Comparison of ENCODE assay signal across 3 cellular contexts in the genomic region with DNA sequence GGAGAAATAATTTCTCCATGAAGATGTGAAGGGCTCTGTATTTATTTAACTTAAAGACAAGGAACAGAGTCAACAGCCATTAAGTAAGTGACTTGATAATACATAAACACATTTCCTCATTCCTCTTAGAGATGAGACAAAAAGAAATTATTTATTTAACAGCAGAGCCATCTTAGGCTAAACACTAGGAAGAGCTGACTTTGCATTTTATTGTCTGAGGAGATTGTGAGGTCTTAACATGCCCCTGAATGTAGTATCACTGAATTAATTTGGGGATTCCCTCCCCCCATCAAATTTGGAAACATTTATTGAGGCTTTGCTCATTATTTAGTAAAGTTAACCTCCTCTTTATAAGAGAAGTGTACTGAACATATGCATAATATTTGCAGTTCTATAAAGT.
TF ChIP-seq lines count a peak whose summit lies in the region.

No MANE protein-coding gene starts in this region.

TF ChIP-seq in A549, 52 proteins besides CTCF, POLR2A, EP300 and RAD21:
- TF ChIP-seq MAFK (IDR thresholded peaks at IDR 0.05; ENCODE audit: partially characterized antibody) (peak; percentile 83), NR3C1 (IDR thresholded peaks at IDR 0.05) (no peak), RARB (CRISPR knock-in tag; IDR thresholded peaks at IDR 0.05) (no peak)

TF ChIP-seq in IMR-90, 13 proteins besides CTCF, POLR2A, EP300 and RAD21:
- TF ChIP-seq, protein P1, sequence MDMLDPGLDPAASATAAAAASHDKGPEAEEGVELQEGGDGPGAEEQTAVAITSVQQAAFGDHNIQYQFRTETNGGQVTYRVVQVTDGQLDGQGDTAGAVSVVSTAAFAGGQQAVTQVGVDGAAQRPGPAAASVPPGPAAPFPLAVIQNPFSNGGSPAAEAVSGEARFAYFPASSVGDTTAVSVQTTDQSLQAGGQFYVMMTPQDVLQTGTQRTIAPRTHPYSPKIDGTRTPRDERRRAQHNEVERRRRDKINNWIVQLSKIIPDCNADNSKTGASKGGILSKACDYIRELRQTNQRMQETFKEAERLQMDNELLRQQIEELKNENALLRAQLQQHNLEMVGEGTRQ (IDR thresholded peaks at IDR 0.05; ENCODE audit: low read depth, low read length) = no peak
- TF ChIP-seq CHD1 (IDR thresholded peaks at IDR 0.05; ENCODE audit: low read depth, low read length) = no peak
- TF ChIP-seq NFE2L2 (IDR thresholded peaks at IDR 0.05; ENCODE audit: low read depth, low read length) = no peak
- no peak for TF ChIP-seq MXI1 (IDR thresholded peaks at IDR 0.05; ENCODE audit: borderline replicate concordance, low read depth, low read length)
- TF ChIP-seq MAFK (IDR thresholded peaks at IDR 0.05; ENCODE audit: low read depth, low read length) = peak; percentile 93
- no peak for TF ChIP-seq RCOR1 (IDR thresholded peaks at IDR 0.05; ENCODE audit: insufficient replicate concordance, low read length)
- no peak for TF ChIP-seq CEBPB (IDR thresholded peaks at IDR 0.05; ENCODE audit: low read depth, low read length)
TF ChIP-seq in IMR-90: peak in this region for 1.

TF ChIP-seq in H1, 55 proteins besides CTCF, POLR2A, EP300 and RAD21:
- TF ChIP-seq MAFK (IDR thresholded peaks at IDR 0.05; ENCODE audit: low read depth, low read length) (peak; percentile 61), NANOG (IDR thresholded peaks at IDR 0.05; ENCODE audit: insufficient read depth, low read depth, low read length, poor library complexity, severe bottlenecking) (no peak)
